12 cellular contexts compared by ENCODE assay signal in the genomic region with DNA sequence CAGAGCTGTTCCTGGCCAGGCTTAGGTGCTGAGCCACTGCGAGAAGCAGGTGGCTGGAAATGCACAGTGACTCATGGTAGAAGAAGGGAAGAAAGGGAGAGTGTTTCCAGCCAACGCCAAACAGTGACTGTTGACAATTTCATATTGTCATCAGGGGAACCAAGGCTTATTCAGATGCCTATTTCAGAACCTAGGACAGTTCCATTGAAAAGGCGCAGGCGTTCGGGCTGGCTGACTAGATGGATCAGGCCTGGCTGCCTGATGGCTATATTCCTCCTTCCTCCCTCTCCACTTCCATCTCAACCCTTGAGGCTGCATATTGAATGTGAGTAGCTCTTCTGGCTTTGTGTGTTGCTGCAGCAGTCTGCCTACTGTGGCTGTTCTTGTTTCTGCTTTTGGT.
DNase-seq lines count a peak whose midpoint lies in the region.
"Had no signal": no experiment of that assay in that cellular context is flagged by ENCODE, and none has a peak within 500 bp of the region (broad histone marks: within the 10 kb centered on the region; RNA-seq: fewer than 3 reads in every experiment).

No MANE protein-coding gene starts in this region.

- no peaks in the 10 kb centered on the region for H3K36me3 ChIP-seq in HAP-1 (replicated peaks)
- H3K36me3 ChIP-seq: ovary, uterus had no signal

- peak; percentile 60 for DNase-seq in A172 (ENCODE audit: low spot score)
- peak; percentile 8 to 31 for DNase-seq in HAP-1 (ENCODE audit: low spot score in 2 of 2)
- DNase-seq in SW480 (ENCODE audit: low spot score), result peak; percentile 22
- peak; percentile 6 for DNase-seq in hepatic stellate cell (ENCODE audit: low spot score)
- no peak for DNase-seq in effector CD4-positive, alpha-beta T cell
- no peak for DNase-seq in mucosa of gallbladder (ENCODE audit: low spot score)
- DNase-seq in OCI-M2 (lab: John Stamatoyannopoulos, UW; ENCODE audit: unreplicated experiment), result no peak
- DNase-seq in activated gamma-delta T cell (lab: John Stamatoyannopoulos, UW), result no peak
- DNase-seq: NCI-H187, ovary, SW 1271, uterus had no signal

- in situ Hi-C loops in HAP-1 (cut with MboI; ENCODE audit: low sequenced_read_pairs), result no loop called here

- no peaks in the 10 kb centered on the region for H3K9me3 ChIP-seq in HAP-1
- H3K9me3 ChIP-seq: ovary, uterus had no signal

- no peak overlapping the region for H3K4me3 ChIP-seq in HAP-1
- H3K4me3 ChIP-seq: ovary, uterus had no signal

- no peaks in the 10 kb centered on the region for H3K4me1 ChIP-seq in HAP-1
- H3K4me1 ChIP-seq: uterus had no signal

- no peaks in the 10 kb centered on the region; the same call in 1 of the 2 replicates for H3K27me3 ChIP-seq in HAP-1 (ENCODE audit: low read depth)
- H3K27me3 ChIP-seq: ovary, uterus had no signal

Comparison
In these comparisons a context has a peak if more than half of its experiments do, and no peak if none do; other contexts are left out.
1. DNase-seq: peak in A172 (single experiment), HAP-1 (2 of 2), SW480 (single experiment) and hepatic stellate cell (single experiment); none in effector CD4-positive, alpha-beta T cell (single experiment), mucosa of gallbladder (single experiment), OCI-M2 (single experiment) and activated gamma-delta T cell (single experiment).